8 cellular contexts compared by ENCODE assay signal in the genomic region with DNA sequence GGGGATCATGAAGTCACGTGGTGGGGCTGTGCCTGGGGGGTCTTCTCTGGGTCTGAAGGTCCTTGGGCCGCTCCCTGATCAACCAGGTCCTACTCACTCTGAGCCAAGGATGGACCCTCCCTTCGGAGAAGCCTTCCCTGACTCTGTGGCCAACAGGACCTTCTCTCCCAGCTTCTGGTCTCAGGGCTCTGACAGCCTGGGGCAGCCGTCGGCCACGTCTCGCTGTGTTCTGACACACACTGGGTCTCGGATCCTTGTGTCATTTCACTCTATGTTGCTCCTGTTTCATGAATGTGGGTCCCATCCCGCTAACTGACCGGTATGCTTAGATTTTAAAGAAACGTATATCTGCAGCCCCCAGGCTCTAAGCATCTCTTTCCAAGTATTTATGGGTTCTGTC.
"Had no signal": no experiment of that assay in that cellular context is flagged by ENCODE, and none has a peak within 500 bp of the region (broad histone marks: within the 10 kb centered on the region; RNA-seq: fewer than 3 reads in every experiment).

No MANE protein-coding gene starts in this region.

- H3K9me3 Mint-ChIP-seq: GM23338, H9 had no signal

- H3K27ac Mint-ChIP-seq: GM23338, H9 had no signal

- DNase-seq: H9, HCEC 1CT, IMR-90 had no signal

- FAIRE-seq: H1, H54, HTR-8/SVneo, K562 had no signal

- H3K4me3 ChIP-seq: GM23338, K562 had no signal

- ATAC-seq: K562 had no signal

- H2AFZ ChIP-seq: GM23338 had no signal

- H3K4me2 ChIP-seq: GM23338 had no signal

- H3K4me3 Mint-ChIP-seq: GM23338, H9 had no signal
